Comparison of ENCODE assay signal across 12 cellular contexts in the genomic region with DNA sequence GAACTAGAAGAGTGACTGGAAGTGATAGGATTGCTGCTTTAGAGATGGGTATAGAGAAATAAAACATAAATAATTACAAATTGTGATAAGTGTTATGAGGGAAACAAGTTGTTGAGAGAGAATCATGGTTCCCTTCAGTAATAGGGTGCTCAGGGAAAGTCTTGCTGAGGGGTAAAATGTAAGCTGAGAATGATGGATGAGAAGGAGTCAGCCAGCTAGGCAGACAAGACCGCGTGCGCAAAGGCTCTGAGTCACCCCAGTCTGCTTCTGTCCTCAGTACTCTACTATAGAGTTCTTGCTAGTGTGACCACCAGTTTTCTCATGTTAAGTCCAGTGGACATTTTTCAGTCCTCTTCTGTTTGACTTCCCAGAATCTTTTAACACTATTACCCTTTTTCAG. TPM values are rescaled to one million over a fixed set of nuclear protein-coding genes. Genes with fewer than 3 reads are reported as not detected.
DNase-seq lines count a peak whose midpoint lies in the region; ATAC-seq and TF ChIP-seq lines count a peak whose summit lies in the region.
"Had no signal": no experiment of that assay in that cellular context is flagged by ENCODE, and none has a peak within 500 bp of the region (broad histone marks: within the 10 kb centered on the region; RNA-seq: fewer than 3 reads in every experiment).

No MANE protein-coding gene starts in this region.

- no peaks in the 10 kb centered on the region for H3K9me3 ChIP-seq in ascending aorta

- DNase-seq in activated CD4-positive, alpha-beta memory T cell treated with anti-CD3 and anti-CD28 coated beads for 36 hours = peak; percentile 30
- DNase-seq in activated CD4-positive, alpha-beta memory T cell treated with anti-CD3 and anti-CD28 coated beads, Interleukin-2, amount 10 ng/mL, durations not matched to agents 7 days and 5 days = no peak
- DNase-seq in LoVo (ENCODE audit: low spot score) = peak; percentile 18
- DNase-seq in astrocyte of the hippocampus (ENCODE audit: low read depth, low spot score) = peak; percentile 70
- DNase-seq in renal cortical epithelial cell (ENCODE audit: low read depth) = peak; percentile 69
- DNase-seq in ascending aorta (ENCODE audit: low spot score in 2 of 2) = no peak
- no peak for DNase-seq in NCI-H774 (lab: John Stamatoyannopoulos, UW)
- DNase-seq: HCEC 1CT, NCI-H524 treated with DMSO at 0.1 percent for 48 hours had no signal

- no peak for ATAC-seq in GM19397 (IDR thresholded peaks at IDR 0.05; ENCODE audit: unreplicated experiment)

- POLR2A ChIA-PET in activated CD4-positive, alpha-beta memory T cell treated with anti-CD3 and anti-CD28 coated beads for 36 hours (lab: Charles Lee) = no interaction called here
- POLR2A ChIA-PET in activated CD4-positive, alpha-beta memory T cell treated with anti-CD3 and anti-CD28 coated beads, Interleukin-2, amount 10 ng/mL, durations not matched to agents 7 days and 5 days (lab: Charles Lee) = no interaction called here

- no peak for TF ChIP-seq CTCF in ascending aorta (IDR thresholded peaks at IDR 0.05)

- CTCF ChIA-PET in activated CD4-positive, alpha-beta memory T cell treated with anti-CD3 and anti-CD28 coated beads for 36 hours (lab: Charles Lee) = no interaction called here
- CTCF ChIA-PET in activated CD4-positive, alpha-beta memory T cell treated with anti-CD3 and anti-CD28 coated beads, Interleukin-2, amount 10 ng/mL, durations not matched to agents 7 days and 5 days (lab: Charles Lee) = no interaction called here

- H3K27ac ChIP-seq in ascending aorta = no peak overlapping the region

- H3K27me3 ChIP-seq in ascending aorta = no peaks in the 10 kb centered on the region

- intact Hi-C loops in activated CD4-positive, alpha-beta memory T cell treated with anti-CD3 and anti-CD28 coated beads for 36 hours (cut with micrococcal nuclease) = no loop called here
- intact Hi-C loops in ascending aorta (cut with DNase I) = no loop called here

- H3K27me3 Mint-ChIP-seq in activated CD4-positive, alpha-beta memory T cell treated with anti-CD3 and anti-CD28 coated beads for 36 hours = no peaks in the 10 kb centered on the region
- H3K27me3 Mint-ChIP-seq in activated CD4-positive, alpha-beta memory T cell treated with anti-CD3 and anti-CD28 coated beads, Interleukin-2, amount 10 ng/mL, durations not matched to agents 7 days and 5 days = no peaks in the 10 kb centered on the region
- H3K27me3 Mint-ChIP-seq: stimulated activated naive CD8-positive, alpha-beta T cell treated with anti-CD3 and anti-CD28 coated beads, Interleukin-15, Interleukin-2, amounts not matched to agents 100 ng/mL and 50 ng/mL, for 24 hours had no signal

- no peaks in the 10 kb centered on the region for H3K36me3 ChIP-seq in ascending aorta

- H3K27ac Mint-ChIP-seq in activated CD4-positive, alpha-beta memory T cell treated with anti-CD3 and anti-CD28 coated beads for 36 hours = no peak overlapping the region
- no peak overlapping the region for H3K27ac Mint-ChIP-seq in activated CD4-positive, alpha-beta memory T cell treated with anti-CD3 and anti-CD28 coated beads, Interleukin-2, amount 10 ng/mL, durations not matched to agents 7 days and 5 days
- H3K27ac Mint-ChIP-seq: stimulated activated naive CD8-positive, alpha-beta T cell treated with anti-CD3 and anti-CD28 coated beads, Interleukin-15, Interleukin-2, amounts not matched to agents 100 ng/mL and 50 ng/mL, for 24 hours had no signal

- H3K4me3 ChIP-seq in ascending aorta = no peak overlapping the region

- no peaks in the 10 kb centered on the region for H3K4me1 ChIP-seq in ascending aorta

- H3K4me3 Mint-ChIP-seq in activated CD4-positive, alpha-beta memory T cell treated with anti-CD3 and anti-CD28 coated beads for 36 hours = no peak overlapping the region
- H3K4me3 Mint-ChIP-seq in activated CD4-positive, alpha-beta memory T cell treated with anti-CD3 and anti-CD28 coated beads, Interleukin-2, amount 10 ng/mL, durations not matched to agents 7 days and 5 days = no peak overlapping the region
- H3K4me3 Mint-ChIP-seq: neural crest cell; stimulated activated naive CD8-positive, alpha-beta T cell treated with anti-CD3 and anti-CD28 coated beads, Interleukin-15, Interleukin-2, amounts not matched to agents 100 ng/mL and 50 ng/mL, for 24 hours had no signal

- no peaks in the 10 kb centered on the region for H3K9me3 Mint-ChIP-seq in activated CD4-positive, alpha-beta memory T cell treated with anti-CD3 and anti-CD28 coated beads for 36 hours
- no peaks in the 10 kb centered on the region for H3K9me3 Mint-ChIP-seq in activated CD4-positive, alpha-beta memory T cell treated with anti-CD3 and anti-CD28 coated beads, Interleukin-2, amount 10 ng/mL, durations not matched to agents 7 days and 5 days
- H3K9me3 Mint-ChIP-seq: stimulated activated naive CD8-positive, alpha-beta T cell treated with anti-CD3 and anti-CD28 coated beads, Interleukin-15, Interleukin-2, amounts not matched to agents 100 ng/mL and 50 ng/mL, for 24 hours had no signal

- peaks cover 7% of the 10 kb centered on the region for H3K36me3 Mint-ChIP-seq in activated CD4-positive, alpha-beta memory T cell treated with anti-CD3 and anti-CD28 coated beads for 36 hours
- H3K36me3 Mint-ChIP-seq in activated CD4-positive, alpha-beta memory T cell treated with anti-CD3 and anti-CD28 coated beads, Interleukin-2, amount 10 ng/mL, durations not matched to agents 7 days and 5 days (ENCODE audit: low read depth) = peaks cover 3% of the 10 kb centered on the region

- peaks cover 22% of the 10 kb centered on the region for H3K4me1 Mint-ChIP-seq in activated CD4-positive, alpha-beta memory T cell treated with anti-CD3 and anti-CD28 coated beads for 36 hours (ENCODE audit: low read depth)
- peaks cover 28% of the 10 kb centered on the region for H3K4me1 Mint-ChIP-seq in activated CD4-positive, alpha-beta memory T cell treated with anti-CD3 and anti-CD28 coated beads, Interleukin-2, amount 10 ng/mL, durations not matched to agents 7 days and 5 days
- H3K4me1 Mint-ChIP-seq: neural crest cell had no signal

RNA-seq across cellular contexts. Expression of gene PCCA, which starts 39.5 kb away (rescaled TPM):
- total RNA-seq in activated CD4-positive, alpha-beta memory T cell treated with anti-CD3 and anti-CD28 coated beads for 36 hours = 1 to 10 TPM; 7.9 to 8.2 TPM
- total RNA-seq in activated CD4-positive, alpha-beta memory T cell treated with anti-CD3 and anti-CD28 coated beads, Interleukin-2, amount 10 ng/mL, durations not matched to agents 7 days and 5 days = 10 to 100 TPM; 11.7 to 12.2 TPM
- 12.5 and 72.8 TPM in 2 replicates for total RNA-seq in renal cortical epithelial cell
- total RNA-seq in ascending aorta = 3.6 TPM

Comparison
In these comparisons a context has a peak if more than half of its experiments do, and no peak if none do; other contexts are left out.
1. DNase-seq: peak in activated CD4-positive, alpha-beta memory T cell treated with anti-CD3 and anti-CD28 coated beads for 36 hours (single experiment), LoVo (single experiment), astrocyte of the hippocampus (single experiment) and renal cortical epithelial cell (single experiment); none in activated CD4-positive, alpha-beta memory T cell treated with anti-CD3 and anti-CD28 coated beads, Interleukin-2, amount 10 ng/mL, durations not matched to agents 7 days and 5 days (single experiment), ascending aorta (0 of 2) and NCI-H774 (single experiment).